In the genomic region with DNA sequence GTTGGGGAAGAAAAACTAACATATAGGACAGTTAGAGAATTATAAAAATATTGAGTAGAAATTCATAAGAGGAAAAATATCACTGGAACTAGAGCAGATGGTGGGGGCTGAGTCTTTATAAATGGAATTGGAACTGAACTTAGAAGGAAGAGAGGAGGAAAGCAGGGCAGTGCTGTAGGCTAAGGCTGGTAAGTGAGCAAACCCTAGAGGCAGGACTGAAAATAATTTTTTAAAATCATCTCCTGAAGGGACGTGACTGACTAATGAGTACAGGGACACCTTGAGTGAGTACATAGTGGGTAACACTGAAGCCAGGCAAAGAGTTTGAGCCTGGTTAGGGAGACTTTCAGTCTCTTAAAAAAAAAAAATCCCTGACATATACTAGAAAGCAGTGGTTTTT, we compare ENCODE assay signal across 9 cellular contexts.
A peak's percentile ranks its signal among the peaks of the same experiment; 100 is the strongest.
DNase-seq lines count a peak whose midpoint lies in the region; ATAC-seq and TF ChIP-seq lines count a peak whose summit lies in the region.
"Had no signal": no experiment of that assay in that cellular context is flagged by ENCODE, and none has a peak within 500 bp of the region (broad histone marks: within the 10 kb centered on the region; RNA-seq: fewer than 3 reads in every experiment).

No MANE protein-coding gene starts in this region.

- TF ChIP-seq CTCF in choroid plexus epithelial cell (conservative IDR thresholded peaks at IDR 0.05; ENCODE audit: low read depth, low read length) (peak; percentile 64), transverse colon (IDR thresholded peaks at IDR 0.05) (peak in 4 of 5 experiments; percentile 10 to 25 (median 22)), uterus (IDR thresholded peaks at IDR 0.05) (peak in 2 of 4 experiments; percentile 25 to 30)

- H3K36me3 ChIP-seq in transverse colon (no peaks in the 10 kb centered on the region), uterus (no peaks in the 10 kb centered on the region)

- no peaks in the 10 kb centered on the region for H3K36me3 Mint-ChIP-seq in activated T-cell treated with anti-CD3 and anti-CD28 coated beads, Interleukin-2, amount 50 U/mL, for 72 hours (ENCODE audit: insufficient read depth in 2 of 2)

- H3K27me3 ChIP-seq in transverse colon (no peaks in the 10 kb centered on the region), uterus (no peaks in the 10 kb centered on the region)

- no peaks in the 10 kb centered on the region for H3K27me3 Mint-ChIP-seq in activated T-cell treated with anti-CD3 and anti-CD28 coated beads, Interleukin-2, amount 50 U/mL, for 72 hours (ENCODE audit: low read depth)

- ATAC-seq in activated T-cell treated with anti-CD3 and anti-CD28 coated beads, Interleukin-2, amount 50 U/mL, for 72 hours (replicated peaks in 1 of 2), result no peak

- peaks cover 6% of the 10 kb centered on the region for H3K4me1 Mint-ChIP-seq in activated T-cell treated with anti-CD3 and anti-CD28 coated beads, Interleukin-2, amount 50 U/mL, for 72 hours (ENCODE audit: low read depth)

- peak overlapping the region; percentile 17 for H3K27ac Mint-ChIP-seq in activated T-cell treated with anti-CD3 and anti-CD28 coated beads, Interleukin-2, amount 50 U/mL, for 72 hours

- no peak overlapping the region for H3K4me3 ChIP-seq in choroid plexus epithelial cell (ENCODE audit: low read depth, low read length)
- H3K4me3 ChIP-seq in transverse colon, result no peak overlapping the region
- no peak overlapping the region for H3K4me3 ChIP-seq in uterus

- no peak overlapping the region for H3K4me3 Mint-ChIP-seq in activated T-cell treated with anti-CD3 and anti-CD28 coated beads, Interleukin-2, amount 50 U/mL, for 72 hours

- no peaks in the 10 kb centered on the region for H3K9me3 ChIP-seq in transverse colon
- no peaks in the 10 kb centered on the region for H3K9me3 ChIP-seq in uterus

- no peak for TF ChIP-seq EP300 in transverse colon (IDR thresholded peaks at IDR 0.05; ENCODE audit: low read depth)

- in situ Hi-C loops in KBM-7 (cut with MboI; ENCODE audit: low pct_unique_long_range_greater_than_20kb, low sequenced_read_pairs), result no loop called here
- in situ Hi-C loops in transverse colon (cut with MboI; ENCODE audit: low pct_ligation_motif_present in 1 of 4, low pct_unique_long_range_greater_than_20kb in 1 of 4, low sequenced_read_pairs in 3 of 4), result loop anchor here in 1 of 4 donors (10.0 kb wide), 1 partner anchor 67 kb away; the partner anchor contains the start of gene GALNT7

- 30 to 69% methylated on average over 1 of the region's 1 CpG for WGBS in transverse colon (ENCODE audit: low coverage in 1 of 2), 2 donors

- peaks cover 0 to 34% (median 5%) of the 10 kb centered on the region in 4 donors for H3K4me1 ChIP-seq in transverse colon
- H3K4me1 ChIP-seq in uterus, result peaks cover 2 to 7% of the 10 kb centered on the region in 2 donors

- H3K27ac ChIP-seq in transverse colon, result no peak overlapping the region
- no peak overlapping the region for H3K27ac ChIP-seq in uterus

- intact Hi-C loops in transverse colon (cut with DNase I; ENCODE audit: low total_unique reads), result no loop called here
- intact Hi-C loops in uterus (cut with DNase I; ENCODE audit: low total_unique reads), result no loop called here

- DNase-seq in activated T-cell treated with anti-CD3 and anti-CD28 coated beads, Interleukin-2, amount 50 U/mL, for 72 hours, result no peak
- DNase-seq in activated T-cell treated with anti-CD3 and anti-CD28 coated beads for 4 hours, result no peak
- DNase-seq in KBM-7, result peak; percentile 57
- DNase-seq in choroid plexus epithelial cell (ENCODE audit: low read depth), result peak; percentile 72
- no peak for DNase-seq in transverse colon
- DNase-seq in uterus, result no peak
- DNase-seq in stimulated activated CD4-positive, alpha-beta T cell treated with anti-CD3 and anti-CD28 coated beads, Interleukin-1b, Interleukin-23, amount 100 ng/mL, for 48 hours, result no peak
- DNase-seq in NCI-H526 (lab: John Stamatoyannopoulos, UW), result no peak
- DNase-seq: T1000 had no signal

- no peaks in the 10 kb centered on the region for H3K9me3 Mint-ChIP-seq in activated T-cell treated with anti-CD3 and anti-CD28 coated beads, Interleukin-2, amount 50 U/mL, for 72 hours

- TF ChIP-seq POLR2A in transverse colon (IDR thresholded peaks at IDR 0.05) (no peak), uterus (IDR thresholded peaks at IDR 0.05) (no peak)

Comparison
In these comparisons a context has a peak if more than half of its experiments do, and no peak if none do; other contexts are left out.
1. DNase-seq: peak in KBM-7 (single experiment) and choroid plexus epithelial cell (single experiment); none in activated T-cell treated with anti-CD3 and anti-CD28 coated beads, Interleukin-2, amount 50 U/mL, for 72 hours (0 of 2), activated T-cell treated with anti-CD3 and anti-CD28 coated beads for 4 hours (single experiment), transverse colon (single experiment), uterus (0 of 2), stimulated activated CD4-positive, alpha-beta T cell treated with anti-CD3 and anti-CD28 coated beads, Interleukin-1b, Interleukin-23, amount 100 ng/mL, for 48 hours (single experiment) and NCI-H526 (0 of 2).